Comparison of ENCODE assay signal across 11 cellular contexts in the genomic region with DNA sequence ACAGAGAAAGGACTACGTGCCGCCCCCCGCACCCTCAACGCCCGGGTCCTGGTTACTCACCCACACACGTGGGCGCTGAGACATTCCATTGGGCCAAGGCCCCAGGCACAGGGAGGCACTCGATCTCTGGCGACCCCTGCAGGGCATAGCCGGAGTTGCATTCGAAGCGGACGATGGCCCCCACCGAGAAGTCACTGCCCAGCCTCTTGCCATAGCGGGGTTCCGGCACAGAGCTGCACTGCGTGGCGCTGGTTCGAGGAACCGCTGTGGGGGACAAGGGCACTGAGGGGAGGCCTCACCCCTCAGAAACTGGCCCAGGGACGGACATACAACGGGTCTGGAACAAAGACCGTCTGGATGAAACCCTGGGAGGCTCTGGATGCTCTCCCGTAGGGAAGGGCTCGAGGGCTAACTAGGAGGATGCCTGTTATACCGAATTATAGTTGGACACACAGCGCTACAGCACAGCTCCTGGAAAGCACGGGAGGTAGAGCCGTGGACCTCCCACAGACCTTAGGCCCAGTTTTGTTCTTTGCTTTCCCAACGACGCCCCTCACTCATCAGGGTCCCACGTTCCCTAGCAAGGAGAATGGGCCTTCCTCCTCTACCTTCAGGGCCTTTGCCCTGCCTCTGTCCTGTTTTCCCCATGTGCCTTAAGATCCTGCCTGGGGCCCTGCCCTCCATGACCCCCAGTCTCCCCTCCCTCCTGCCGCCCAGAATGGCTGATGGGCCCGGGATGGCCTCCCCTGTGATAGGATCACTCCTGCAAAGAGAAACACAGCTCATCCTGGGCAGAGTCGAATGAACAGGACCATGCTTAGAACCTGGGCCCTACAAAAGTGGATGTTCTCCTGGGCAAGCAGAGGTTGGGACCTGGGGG.
A peak's percentile ranks its signal among the peaks of the same experiment; 100 is the strongest.
DNase-seq lines count a peak whose midpoint lies in the region; ATAC-seq and TF ChIP-seq lines count a peak whose summit lies in the region.
"Had no signal": no experiment of that assay in that cellular context is flagged by ENCODE, and none has a peak within 500 bp of the region (broad histone marks: within the 10 kb centered on the region; RNA-seq: fewer than 3 reads in every experiment).

No MANE protein-coding gene starts in this region.

- H3K27me3 Mint-ChIP-seq in GM23338 (ENCODE audit: insufficient read depth, low read depth, poor library complexity) = peaks cover 5% of the 10 kb centered on the region
- peaks cover 62% of the 10 kb centered on the region for H3K27me3 Mint-ChIP-seq in mesothelial cell of epicardium (ENCODE audit: low read depth)

- H3K27me3 ChIP-seq in GM23338 (ENCODE audit: insufficient read depth) = no peaks in the 10 kb centered on the region
- H3K27me3 ChIP-seq in prostate gland (replicated peaks; ENCODE audit: insufficient read depth) = peaks cover 2% of the 10 kb centered on the region

- H3K4me1 Mint-ChIP-seq in GM23338 = no peaks in the 10 kb centered on the region
- H3K4me1 Mint-ChIP-seq in mesothelial cell of epicardium = peaks cover 1% of the 10 kb centered on the region
- H3K4me1 Mint-ChIP-seq: activated naive CD4-positive, alpha-beta T cell treated with anti-CD3 and anti-CD28 coated beads, Interleukin-2, amount 50 U/mL, for 24 hours had no signal

- no peaks in the 10 kb centered on the region for H3K79me2 ChIP-seq in GM23338 (replicated peaks; ENCODE audit: insufficient read depth)

- H3K36me3 Mint-ChIP-seq in GM23338 (ENCODE audit: low read depth) (peaks cover 10% of the 10 kb centered on the region), mesothelial cell of epicardium (no peaks in the 10 kb centered on the region)
- H3K36me3 Mint-ChIP-seq: activated naive CD4-positive, alpha-beta T cell treated with anti-CD3 and anti-CD28 coated beads, Interleukin-2, amount 50 U/mL, for 24 hours had no signal

- ATAC-seq in GM23338 (peak; percentile 91), HG03342 (IDR thresholded peaks at IDR 0.05; ENCODE audit: unreplicated experiment) (no peak)
- ATAC-seq: A549 had no signal

- no peak for TF ChIP-seq POLR2A in prostate gland (IDR thresholded peaks at IDR 0.05)

- H3K9me2 ChIP-seq in GM23338 (ENCODE audit: insufficient read depth) = no peaks in the 10 kb centered on the region

- peaks cover 3% of the 10 kb centered on the region; the same call in 1 of the 2 replicates for H4K20me1 ChIP-seq in GM23338 (replicated peaks; ENCODE audit: insufficient read depth)

- no peak overlapping the region for H2AFZ ChIP-seq in GM23338

- H3K27ac ChIP-seq in GM23338 (ENCODE audit: low read depth) = no peak overlapping the region
- no peak overlapping the region for H3K27ac ChIP-seq in prostate gland
- H3K27ac ChIP-seq: A549 had no signal

- H3K36me3 ChIP-seq in GM23338 (ENCODE audit: insufficient read depth) = no peaks in the 10 kb centered on the region
- H3K36me3 ChIP-seq in prostate gland = no peaks in the 10 kb centered on the region

- no peak overlapping the region for H3K4me2 ChIP-seq in GM23338
- H3K4me2 ChIP-seq: A549 had no signal

- H3F3A ChIP-seq in GM23338 (replicated peaks; ENCODE audit: low read depth) = no peaks in the 10 kb centered on the region

- no peaks in the 10 kb centered on the region for H3K9me3 Mint-ChIP-seq in GM23338
- peaks cover 3% of the 10 kb centered on the region for H3K9me3 Mint-ChIP-seq in mesothelial cell of epicardium
- H3K9me3 Mint-ChIP-seq: activated naive CD4-positive, alpha-beta T cell treated with anti-CD3 and anti-CD28 coated beads, Interleukin-2, amount 50 U/mL, for 24 hours had no signal

- H3K4me3 Mint-ChIP-seq in GM23338 = no peak overlapping the region
- no peak overlapping the region for H3K4me3 Mint-ChIP-seq in mesothelial cell of epicardium
- H3K4me3 Mint-ChIP-seq: activated naive CD4-positive, alpha-beta T cell treated with anti-CD3 and anti-CD28 coated beads, Interleukin-2, amount 50 U/mL, for 24 hours had no signal

- H3K27ac Mint-ChIP-seq in GM23338 = no peak overlapping the region
- H3K27ac Mint-ChIP-seq in mesothelial cell of epicardium = no peak overlapping the region
- H3K27ac Mint-ChIP-seq: activated naive CD4-positive, alpha-beta T cell treated with anti-CD3 and anti-CD28 coated beads, Interleukin-2, amount 50 U/mL, for 24 hours had no signal

- H3K4me1 ChIP-seq in GM23338 (ENCODE audit: insufficient read depth) = no peaks in the 10 kb centered on the region
- H3K4me1 ChIP-seq in prostate gland (replicated peaks) = no peaks in the 10 kb centered on the region
- H3K4me1 ChIP-seq: A549 had no signal

- DNase-seq in NCI-H82 (lab: John Stamatoyannopoulos, UW) = peak; percentile 29
- DNase-seq in NCI-H82 treated with DMSO at 0.1 percent for 48 hours (lab: John Stamatoyannopoulos, UW; ENCODE audit: unreplicated experiment) = no peak
- DNase-seq in GM23338 (ENCODE audit: low spot score) = peak; percentile 46
- no peak for DNase-seq in mesothelial cell of epicardium (ENCODE audit: low spot score in 2 of 2, unreplicated experiment in 2 of 2)
- no peak for DNase-seq in mucosa of gallbladder (ENCODE audit: low spot score)
- no peak for DNase-seq in prostate gland (ENCODE audit: low spot score)
- DNase-seq: midbrain had no signal

- no peaks in the 10 kb centered on the region for H3K9me3 ChIP-seq in prostate gland
- H3K9me3 ChIP-seq: A549 had no signal

- H3K4me3 ChIP-seq in GM23338 (no peak overlapping the region), WI38 (ENCODE audit: low read depth, low read length) (no peak overlapping the region), prostate gland (no peak overlapping the region)
- H3K4me3 ChIP-seq: A549 had no signal

- TF ChIP-seq CTCF in GM23338 (conservative IDR thresholded peaks at IDR 0.05; ENCODE audit: low read depth in 2 of 2) = peak; percentile 73 to 82
- TF ChIP-seq CTCF in WI38 (IDR thresholded peaks at IDR 0.05; ENCODE audit: low read depth, low read length) = peak; percentile 43
- peak; percentile 60 for TF ChIP-seq CTCF in mesothelial cell of epicardium (IDR thresholded peaks at IDR 0.05; ENCODE audit: unreplicated experiment)
- TF ChIP-seq CTCF in prostate gland (IDR thresholded peaks at IDR 0.05) = no peak

- 92% methylated on average over 22 of the region's 35 CpGs for WGBS in prostate gland

- intact Hi-C loops in prostate gland (cut with DNase I) = no loop called here

TF ChIP-seq in GM23338, 12 proteins besides CTCF, POLR2A, EP300 and RAD21 (continues in another document):
- TF ChIP-seq, protein P1, sequence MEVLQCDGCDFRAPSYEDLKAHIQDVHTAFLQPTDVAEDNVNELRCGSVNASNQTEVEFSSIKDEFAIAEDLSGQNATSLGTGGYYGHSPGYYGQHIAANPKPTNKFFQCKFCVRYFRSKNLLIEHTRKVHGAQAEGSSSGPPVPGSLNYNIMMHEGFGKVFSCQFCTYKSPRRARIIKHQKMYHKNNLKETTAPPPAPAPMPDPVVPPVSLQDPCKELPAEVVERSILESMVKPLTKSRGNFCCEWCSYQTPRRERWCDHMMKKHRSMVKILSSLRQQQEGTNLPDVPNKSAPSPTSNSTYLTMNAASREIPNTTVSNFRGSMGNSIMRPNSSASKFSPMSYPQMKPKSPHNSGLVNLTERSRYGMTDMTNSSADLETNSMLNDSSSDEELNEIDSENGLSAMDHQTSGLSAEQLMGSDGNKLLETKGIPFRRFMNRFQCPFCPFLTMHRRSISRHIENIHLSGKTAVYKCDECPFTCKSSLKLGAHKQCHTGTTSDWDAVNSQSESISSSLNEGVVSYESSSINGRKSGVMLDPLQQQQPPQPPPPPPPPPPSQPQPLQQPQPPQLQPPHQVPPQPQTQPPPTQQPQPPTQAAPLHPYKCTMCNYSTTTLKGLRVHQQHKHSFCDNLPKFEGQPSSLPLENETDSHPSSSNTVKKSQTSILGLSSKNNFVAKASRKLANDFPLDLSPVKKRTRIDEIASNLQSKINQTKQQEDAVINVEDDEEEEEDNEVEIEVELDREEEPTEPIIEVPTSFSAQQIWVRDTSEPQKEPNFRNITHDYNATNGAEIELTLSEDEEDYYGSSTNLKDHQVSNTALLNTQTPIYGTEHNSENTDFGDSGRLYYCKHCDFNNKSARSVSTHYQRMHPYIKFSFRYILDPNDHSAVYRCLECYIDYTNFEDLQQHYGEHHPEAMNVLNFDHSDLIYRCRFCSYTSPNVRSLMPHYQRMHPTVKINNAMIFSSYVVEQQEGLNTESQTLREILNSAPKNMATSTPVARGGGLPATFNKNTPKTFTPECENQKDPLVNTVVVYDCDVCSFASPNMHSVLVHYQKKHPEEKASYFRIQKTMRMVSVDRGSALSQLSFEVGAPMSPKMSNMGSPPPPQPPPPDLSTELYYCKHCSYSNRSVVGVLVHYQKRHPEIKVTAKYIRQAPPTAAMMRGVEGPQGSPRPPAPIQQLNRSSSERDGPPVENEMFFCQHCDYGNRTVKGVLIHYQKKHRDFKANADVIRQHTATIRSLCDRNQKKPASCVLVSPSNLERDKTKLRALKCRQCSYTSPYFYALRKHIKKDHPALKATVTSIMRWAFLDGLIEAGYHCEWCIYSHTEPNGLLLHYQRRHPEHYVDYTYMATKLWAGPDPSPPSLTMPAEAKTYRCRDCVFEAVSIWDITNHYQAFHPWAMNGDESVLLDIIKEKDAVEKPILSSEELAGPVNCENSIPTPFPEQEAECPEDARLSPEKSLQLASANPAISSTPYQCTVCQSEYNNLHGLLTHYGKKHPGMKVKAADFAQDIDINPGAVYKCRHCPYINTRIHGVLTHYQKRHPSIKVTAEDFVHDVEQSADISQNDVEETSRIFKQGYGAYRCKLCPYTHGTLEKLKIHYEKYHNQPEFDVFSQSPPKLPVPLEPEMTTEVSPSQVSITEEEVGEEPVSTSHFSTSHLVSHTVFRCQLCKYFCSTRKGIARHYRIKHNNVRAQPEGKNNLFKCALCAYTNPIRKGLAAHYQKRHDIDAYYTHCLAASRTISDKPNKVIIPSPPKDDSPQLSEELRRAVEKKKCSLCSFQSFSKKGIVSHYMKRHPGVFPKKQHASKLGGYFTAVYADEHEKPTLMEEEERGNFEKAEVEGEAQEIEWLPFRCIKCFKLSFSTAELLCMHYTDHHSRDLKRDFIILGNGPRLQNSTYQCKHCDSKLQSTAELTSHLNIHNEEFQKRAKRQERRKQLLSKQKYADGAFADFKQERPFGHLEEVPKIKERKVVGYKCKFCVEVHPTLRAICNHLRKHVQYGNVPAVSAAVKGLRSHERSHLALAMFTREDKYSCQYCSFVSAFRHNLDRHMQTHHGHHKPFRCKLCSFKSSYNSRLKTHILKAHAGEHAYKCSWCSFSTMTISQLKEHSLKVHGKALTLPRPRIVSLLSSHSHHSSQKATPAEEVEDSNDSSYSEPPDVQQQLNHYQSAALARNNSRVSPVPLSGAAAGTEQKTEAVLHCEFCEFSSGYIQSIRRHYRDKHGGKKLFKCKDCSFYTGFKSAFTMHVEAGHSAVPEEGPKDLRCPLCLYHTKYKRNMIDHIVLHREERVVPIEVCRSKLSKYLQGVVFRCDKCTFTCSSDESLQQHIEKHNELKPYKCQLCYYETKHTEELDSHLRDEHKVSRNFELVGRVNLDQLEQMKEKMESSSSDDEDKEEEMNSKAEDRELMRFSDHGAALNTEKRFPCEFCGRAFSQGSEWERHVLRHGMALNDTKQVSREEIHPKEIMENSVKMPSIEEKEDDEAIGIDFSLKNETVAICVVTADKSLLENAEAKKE (CRISPR knock-in tag; IDR thresholded peaks at IDR 0.05) = no peak
- TF ChIP-seq ZNF114 (CRISPR knock-in tag; IDR thresholded peaks at IDR 0.05) = no peak
- TF ChIP-seq NANOG (IDR thresholded peaks at IDR 0.05; ENCODE audit: borderline replicate concordance) = no peak
- no peak for TF ChIP-seq EZH2phosphoT487 (IDR thresholded peaks at IDR 0.05; ENCODE audit: unreplicated experiment)
- no peak for TF ChIP-seq ZNF331 (CRISPR knock-in tag; IDR thresholded peaks at IDR 0.05; ENCODE audit: low read depth)

Comparison
In these comparisons a context has a peak if more than half of its experiments do, and no peak if none do; other contexts are left out.
1. DNase-seq: peak in NCI-H82 (single experiment) and GM23338 (single experiment); none in NCI-H82 treated with DMSO at 0.1 percent for 48 hours (single experiment), mesothelial cell of epicardium (0 of 2), mucosa of gallbladder (single experiment) and prostate gland (single experiment).
2. CTCF ChIP-seq: peak in GM23338 (2 of 2), WI38 (single experiment) and mesothelial cell of epicardium (single experiment); none in prostate gland (0 of 4).